In the genomic region with DNA sequence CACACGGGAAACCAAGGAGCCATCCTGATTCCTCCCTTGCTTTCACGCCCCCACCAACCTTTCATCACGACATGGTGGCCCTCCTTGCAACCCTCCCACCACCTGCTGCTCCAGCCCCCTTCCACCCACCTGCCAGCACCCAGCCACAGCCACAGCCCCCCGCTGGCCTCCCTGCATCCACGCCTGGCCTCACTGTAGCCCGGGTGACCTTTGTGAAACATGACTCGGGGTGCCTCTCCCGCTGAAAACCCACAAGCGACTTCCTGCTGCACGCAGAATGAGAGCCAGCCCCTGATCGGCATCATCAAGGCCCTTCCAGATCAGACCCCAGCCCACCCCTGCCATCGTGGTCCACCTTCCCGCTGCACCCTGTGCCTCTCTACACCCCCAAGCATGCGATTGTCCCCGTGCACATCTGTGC, we compare ENCODE assay signal across 16 cellular contexts. TPM values are rescaled to one million over a fixed set of nuclear protein-coding genes. Genes with fewer than 3 reads are reported as not detected.
DNase-seq lines count a peak whose midpoint lies in the region; ATAC-seq and TF ChIP-seq lines count a peak whose summit lies in the region.
"Had no signal": no experiment of that assay in that cellular context is flagged by ENCODE, and none has a peak within 500 bp of the region (broad histone marks: within the 10 kb centered on the region; RNA-seq: fewer than 3 reads in every experiment).

No MANE protein-coding gene starts in this region.

- no peaks in the 10 kb centered on the region for H3K9me3 Mint-ChIP-seq in activated CD4-positive, alpha-beta T cell treated with anti-CD3 and anti-CD28 coated beads, Interleukin-2, amount 10 ng/mL, durations not matched to agents 7 days and 5 days
- no peaks in the 10 kb centered on the region for H3K9me3 Mint-ChIP-seq in activated naive CD8-positive, alpha-beta T cell treated with anti-CD3 and anti-CD28 coated beads, Interleukin-2, amount 10 ng/mL, durations not matched to agents 7 days and 5 days
- H3K9me3 Mint-ChIP-seq: CD14-positive monocyte, IgD-negative memory B cell had no signal

- H3K36me3 Mint-ChIP-seq in activated CD4-positive, alpha-beta T cell treated with anti-CD3 and anti-CD28 coated beads, Interleukin-2, amount 10 ng/mL, durations not matched to agents 7 days and 5 days (ENCODE audit: low read depth): peaks cover 8% of the 10 kb centered on the region
- peaks cover 5% of the 10 kb centered on the region for H3K36me3 Mint-ChIP-seq in activated naive CD8-positive, alpha-beta T cell treated with anti-CD3 and anti-CD28 coated beads, Interleukin-2, amount 10 ng/mL, durations not matched to agents 7 days and 5 days
- H3K36me3 Mint-ChIP-seq: IgD-negative memory B cell had no signal

- peak; percentile 34 for DNase-seq in GM12865 (ENCODE audit: low read depth)
- peak; percentile 53 for DNase-seq in activated CD4-positive, alpha-beta T cell treated with anti-CD3 and anti-CD28 coated beads, Interleukin-2, amount 10 ng/mL, durations not matched to agents 7 days and 5 days
- DNase-seq in activated naive CD8-positive, alpha-beta T cell treated with anti-CD3 and anti-CD28 coated beads, Interleukin-2, amount 10 ng/mL, durations not matched to agents 7 days and 5 days: peak; percentile 59
- DNase-seq in stimulated activated CD4-positive, alpha-beta T cell treated with anti-CD3 and anti-CD28 coated beads, Interleukin-4, amount 100 ng/mL, for 1 hour: peak; percentile 37
- no peak for DNase-seq in AG20443 (ENCODE audit: low spot score)
- no peak for DNase-seq in GM19240 (ENCODE audit: insufficient read length, low spot score)
- DNase-seq: activated CD4-positive, CD25-positive, alpha-beta regulatory T cell; cerebellar nuclear complex; NCI-H345; Right ventricle myocardium superior had no signal

- H3K4me3 Mint-ChIP-seq in activated CD4-positive, alpha-beta T cell treated with anti-CD3 and anti-CD28 coated beads, Interleukin-2, amount 10 ng/mL, durations not matched to agents 7 days and 5 days: peak overlapping the region; percentile 64
- peak overlapping the region; percentile 75 for H3K4me3 Mint-ChIP-seq in activated naive CD8-positive, alpha-beta T cell treated with anti-CD3 and anti-CD28 coated beads, Interleukin-2, amount 10 ng/mL, durations not matched to agents 7 days and 5 days

- POLR2A ChIA-PET in activated CD4-positive, alpha-beta T cell treated with anti-CD3 and anti-CD28 coated beads, Interleukin-2, amount 10 ng/mL, durations not matched to agents 7 days and 5 days (lab: Charles Lee): no interaction called here
- POLR2A ChIA-PET in activated naive CD8-positive, alpha-beta T cell treated with anti-CD3 and anti-CD28 coated beads, Interleukin-2, amount 10 ng/mL, durations not matched to agents 7 days and 5 days (lab: Charles Lee): interaction anchor here (1.6 to 6.0 kb wide), 5 partner anchors 10 to 93 kb away, joined by 5 to 40 read pairs (median 10); a partner anchor contains a TSS

- no peaks in the 10 kb centered on the region for H3K27me3 Mint-ChIP-seq in activated CD4-positive, alpha-beta T cell treated with anti-CD3 and anti-CD28 coated beads, Interleukin-2, amount 10 ng/mL, durations not matched to agents 7 days and 5 days
- H3K27me3 Mint-ChIP-seq in activated naive CD8-positive, alpha-beta T cell treated with anti-CD3 and anti-CD28 coated beads, Interleukin-2, amount 10 ng/mL, durations not matched to agents 7 days and 5 days: no peaks in the 10 kb centered on the region

- ATAC-seq in activated naive CD8-positive, alpha-beta T cell treated with anti-CD3 and anti-CD28 coated beads, Interleukin-2, amount 10 ng/mL, durations not matched to agents 7 days and 5 days (ENCODE audit: low read depth): peak; percentile 63
- no peak for ATAC-seq in GM21360 (IDR thresholded peaks at IDR 0.05; ENCODE audit: unreplicated experiment)
- no peak for ATAC-seq in HG03159 (IDR thresholded peaks at IDR 0.05; ENCODE audit: unreplicated experiment)
- ATAC-seq: psoas muscle had no signal

- H3K4me1 Mint-ChIP-seq in activated CD4-positive, alpha-beta T cell treated with anti-CD3 and anti-CD28 coated beads, Interleukin-2, amount 10 ng/mL, durations not matched to agents 7 days and 5 days: peaks cover 62% of the 10 kb centered on the region
- peaks cover 41% of the 10 kb centered on the region for H3K4me1 Mint-ChIP-seq in activated naive CD8-positive, alpha-beta T cell treated with anti-CD3 and anti-CD28 coated beads, Interleukin-2, amount 10 ng/mL, durations not matched to agents 7 days and 5 days
- H3K4me1 Mint-ChIP-seq: IgD-negative memory B cell had no signal

- no peak overlapping the region for H3K4me3 ChIP-seq in GM12865 (ENCODE audit: low read depth, low read length)
- H3K4me3 ChIP-seq: lung, psoas muscle had no signal

- no peak for TF ChIP-seq CTCF in GM12865 (IDR thresholded peaks at IDR 0.05; ENCODE audit: insufficient read depth, low read depth, low read length, missing control alignments)

- CTCF ChIA-PET in activated CD4-positive, alpha-beta T cell treated with anti-CD3 and anti-CD28 coated beads, Interleukin-2, amount 10 ng/mL, durations not matched to agents 7 days and 5 days (lab: Charles Lee): interaction anchor here (0.6 to 4.3 kb wide), 6 partner anchors 10 to 380 kb away, joined by 3 to 32 read pairs (median 3); no protein-coding TSS in a partner anchor

- H3K27ac Mint-ChIP-seq in activated CD4-positive, alpha-beta T cell treated with anti-CD3 and anti-CD28 coated beads, Interleukin-2, amount 10 ng/mL, durations not matched to agents 7 days and 5 days: peak overlapping the region; percentile 97
- peak overlapping the region; percentile 82 for H3K27ac Mint-ChIP-seq in activated naive CD8-positive, alpha-beta T cell treated with anti-CD3 and anti-CD28 coated beads, Interleukin-2, amount 10 ng/mL, durations not matched to agents 7 days and 5 days
- H3K27ac Mint-ChIP-seq: CD14-positive monocyte had no signal

RNA-seq across cellular contexts. Expression of a gene that starts 14.9 kb away (rescaled TPM):
- total RNA-seq in activated CD4-positive, alpha-beta T cell treated with anti-CD3 and anti-CD28 coated beads, Interleukin-2, amount 10 ng/mL, durations not matched to agents 7 days and 5 days: 100 to 1,000 TPM in 1 of 2 experiments, 10 to 100 TPM in 1; 96.0 to 113 TPM
- 10 to 100 TPM; 79.9 to 80.3 TPM for total RNA-seq in activated naive CD8-positive, alpha-beta T cell treated with anti-CD3 and anti-CD28 coated beads, Interleukin-2, amount 10 ng/mL, durations not matched to agents 7 days and 5 days

RNA-seq across cellular contexts. Expression of a gene that starts 44.3 kb away (rescaled TPM):
- total RNA-seq in activated CD4-positive, alpha-beta T cell treated with anti-CD3 and anti-CD28 coated beads, Interleukin-2, amount 10 ng/mL, durations not matched to agents 7 days and 5 days: 10 to 100 TPM; 49.4 to 52.1 TPM
- total RNA-seq in activated naive CD8-positive, alpha-beta T cell treated with anti-CD3 and anti-CD28 coated beads, Interleukin-2, amount 10 ng/mL, durations not matched to agents 7 days and 5 days: 10 to 100 TPM; 33.3 to 35.9 TPM

Comparison
In these comparisons a context has a peak if more than half of its experiments do, and no peak if none do; other contexts are left out.
1. DNase-seq: peak in GM12865 (single experiment), activated CD4-positive, alpha-beta T cell treated with anti-CD3 and anti-CD28 coated beads, Interleukin-2, amount 10 ng/mL, durations not matched to agents 7 days and 5 days (single experiment), activated naive CD8-positive, alpha-beta T cell treated with anti-CD3 and anti-CD28 coated beads, Interleukin-2, amount 10 ng/mL, durations not matched to agents 7 days and 5 days (single experiment) and stimulated activated CD4-positive, alpha-beta T cell treated with anti-CD3 and anti-CD28 coated beads, Interleukin-4, amount 100 ng/mL, for 1 hour (single experiment); none in AG20443 (single experiment) and GM19240 (single experiment).